In the genomic region with DNA sequence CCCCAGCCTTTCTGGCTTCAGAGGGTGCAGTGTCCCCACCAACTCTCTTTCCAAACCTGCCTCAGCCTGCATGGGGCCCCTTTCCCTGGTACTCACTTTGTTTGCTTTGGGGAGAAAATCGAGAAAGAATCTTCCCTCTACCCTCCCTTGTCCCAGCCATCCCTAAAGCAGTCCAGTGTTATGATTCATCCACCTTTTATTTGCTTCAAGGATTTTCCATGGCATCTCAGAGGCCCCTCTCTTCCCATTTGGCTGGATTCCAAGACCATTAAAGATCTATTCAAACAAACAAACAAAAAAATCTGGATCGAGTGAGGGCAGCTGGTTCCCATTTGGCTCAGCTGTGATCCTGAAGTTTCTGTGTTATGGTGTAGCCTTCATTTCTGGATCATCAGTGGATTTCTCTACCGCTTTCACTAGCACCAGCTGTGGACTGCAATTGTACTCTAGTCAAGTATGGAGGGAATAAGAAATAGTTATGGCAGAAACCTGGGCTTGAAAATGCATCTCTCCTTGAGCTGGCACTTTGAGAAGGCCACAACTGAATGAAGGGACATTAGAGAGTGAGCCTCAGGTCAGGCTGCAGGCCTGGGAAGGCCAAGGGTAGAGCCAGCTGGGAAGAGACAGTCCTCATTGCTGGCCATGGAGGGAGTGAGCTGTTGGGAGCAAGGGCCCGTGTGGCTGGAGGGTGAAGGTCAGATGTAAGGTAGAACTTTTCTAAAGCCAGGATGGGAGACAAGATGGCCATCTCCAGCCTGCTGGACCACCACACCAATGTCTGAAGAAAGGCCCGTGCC, we compare ENCODE assay signal across 1 cellular context.
TF ChIP-seq lines count a peak whose summit lies in the region.

No MANE protein-coding gene starts in this region.

TF ChIP-seq in IMR-90, 13 proteins besides CTCF, POLR2A, EP300 and RAD21:
- TF ChIP-seq BHLHE40 (IDR thresholded peaks at IDR 0.05; ENCODE audit: low read depth, low read length) (no peak), MAFK (IDR thresholded peaks at IDR 0.05; ENCODE audit: low read depth, low read length) (no peak), CHD1 (IDR thresholded peaks at IDR 0.05; ENCODE audit: low read depth, low read length) (no peak), CEBPB (IDR thresholded peaks at IDR 0.05; ENCODE audit: low read depth, low read length) (no peak), RFX5 (IDR thresholded peaks at IDR 0.05; ENCODE audit: low read depth, low read length) (no peak), FOS (IDR thresholded peaks at IDR 0.05; ENCODE audit: low read depth, low read length) (no peak), NFE2L2 (IDR thresholded peaks at IDR 0.05; ENCODE audit: low read depth, low read length) (no peak), SMC3 (IDR thresholded peaks at IDR 0.05; ENCODE audit: low read depth, low read length) (no peak), RCOR1 (IDR thresholded peaks at IDR 0.05; ENCODE audit: insufficient replicate concordance, low read length) (no peak), MXI1 (IDR thresholded peaks at IDR 0.05; ENCODE audit: borderline replicate concordance, low read depth, low read length) (no peak), MAZ (IDR thresholded peaks at IDR 0.05; ENCODE audit: borderline replicate concordance, low read depth, low read length) (no peak)
- TF ChIP-seq, protein P1, sequence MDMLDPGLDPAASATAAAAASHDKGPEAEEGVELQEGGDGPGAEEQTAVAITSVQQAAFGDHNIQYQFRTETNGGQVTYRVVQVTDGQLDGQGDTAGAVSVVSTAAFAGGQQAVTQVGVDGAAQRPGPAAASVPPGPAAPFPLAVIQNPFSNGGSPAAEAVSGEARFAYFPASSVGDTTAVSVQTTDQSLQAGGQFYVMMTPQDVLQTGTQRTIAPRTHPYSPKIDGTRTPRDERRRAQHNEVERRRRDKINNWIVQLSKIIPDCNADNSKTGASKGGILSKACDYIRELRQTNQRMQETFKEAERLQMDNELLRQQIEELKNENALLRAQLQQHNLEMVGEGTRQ (IDR thresholded peaks at IDR 0.05; ENCODE audit: low read depth, low read length), result no peak
- TF ChIP-seq, protein P2, sequence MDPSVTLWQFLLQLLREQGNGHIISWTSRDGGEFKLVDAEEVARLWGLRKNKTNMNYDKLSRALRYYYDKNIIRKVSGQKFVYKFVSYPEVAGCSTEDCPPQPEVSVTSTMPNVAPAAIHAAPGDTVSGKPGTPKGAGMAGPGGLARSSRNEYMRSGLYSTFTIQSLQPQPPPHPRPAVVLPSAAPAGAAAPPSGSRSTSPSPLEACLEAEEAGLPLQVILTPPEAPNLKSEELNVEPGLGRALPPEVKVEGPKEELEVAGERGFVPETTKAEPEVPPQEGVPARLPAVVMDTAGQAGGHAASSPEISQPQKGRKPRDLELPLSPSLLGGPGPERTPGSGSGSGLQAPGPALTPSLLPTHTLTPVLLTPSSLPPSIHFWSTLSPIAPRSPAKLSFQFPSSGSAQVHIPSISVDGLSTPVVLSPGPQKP (IDR thresholded peaks at IDR 0.05; ENCODE audit: borderline replicate concordance, low read depth, low read length), result no peak
